In the genomic region with DNA sequence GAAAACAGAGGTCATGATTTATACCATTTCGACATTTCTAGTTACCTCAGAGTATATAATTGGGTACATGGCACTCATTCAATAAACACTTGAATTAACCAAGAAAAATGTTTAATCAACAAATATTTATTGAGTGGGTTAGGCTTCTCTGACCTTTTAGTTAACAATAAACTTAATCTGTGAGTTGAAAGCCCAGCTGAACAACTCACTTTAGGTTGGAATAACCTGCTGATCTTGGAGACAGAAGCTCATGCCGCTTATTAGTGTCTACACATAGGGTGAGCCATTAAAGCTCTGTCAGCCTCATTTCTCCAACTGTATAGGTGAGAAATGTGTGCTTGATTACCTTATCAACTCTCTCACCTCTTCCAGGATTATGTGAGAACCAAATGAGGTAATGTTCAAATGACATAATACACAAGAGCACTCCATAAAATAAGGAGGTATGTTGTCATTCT, we compare ENCODE assay signal across 18 cellular contexts.
DNase-seq lines count a peak whose midpoint lies in the region; ATAC-seq and TF ChIP-seq lines count a peak whose summit lies in the region.
"Had no signal": no experiment of that assay in that cellular context is flagged by ENCODE, and none has a peak within 500 bp of the region (broad histone marks: within the 10 kb centered on the region; RNA-seq: fewer than 3 reads in every experiment).

No MANE protein-coding gene starts in this region.

- no peak overlapping the region for H3K4me3 ChIP-seq in upper lobe of right lung
- H3K4me3 ChIP-seq: BLaER1 had no signal

- peak; percentile 77 for ATAC-seq in left lobe of liver
- ATAC-seq in upper lobe of right lung = peak; percentile 72
- ATAC-seq in activated CD8-positive, alpha-beta T cell treated with anti-CD3 and anti-CD28 coated beads for 36 hours = no peak
- ATAC-seq in activated T-cell treated with anti-CD3 and anti-CD28 coated beads, Interleukin-2, amount 50 U/mL, for 4 hours = no peak
- ATAC-seq: CD8-positive, alpha-beta T cell; PC-3 had no signal

- CTCF ChIA-PET in activated CD8-positive, alpha-beta T cell treated with anti-CD3 and anti-CD28 coated beads for 36 hours (lab: Charles Lee) = interaction anchor here (1.2 kb wide), 1 partner anchor 9 kb away, joined by 3 read pairs; no protein-coding TSS in a partner anchor

- H3K36me3 Mint-ChIP-seq in activated CD8-positive, alpha-beta T cell treated with anti-CD3 and anti-CD28 coated beads for 36 hours (ENCODE audit: low read depth) = no peaks in the 10 kb centered on the region
- H3K36me3 Mint-ChIP-seq in activated T-cell treated with anti-CD3 and anti-CD28 coated beads, Interleukin-2, amount 50 U/mL, for 4 hours (ENCODE audit: insufficient read depth) = no peaks in the 10 kb centered on the region
- H3K36me3 Mint-ChIP-seq: CD8-positive, alpha-beta T cell had no signal

- POLR2A ChIA-PET in activated CD8-positive, alpha-beta T cell treated with anti-CD3 and anti-CD28 coated beads for 36 hours (lab: Charles Lee) = interaction anchor here (1.5 kb wide), 1 partner anchor 9 kb away, joined by 3 read pairs; no protein-coding TSS in a partner anchor

- H3K27me3 ChIP-seq in upper lobe of right lung = no peaks in the 10 kb centered on the region
- H3K27me3 ChIP-seq: BLaER1 had no signal

- no peaks in the 10 kb centered on the region for H3K27me3 Mint-ChIP-seq in activated CD8-positive, alpha-beta T cell treated with anti-CD3 and anti-CD28 coated beads for 36 hours
- peaks cover 4% of the 10 kb centered on the region for H3K27me3 Mint-ChIP-seq in activated T-cell treated with anti-CD3 and anti-CD28 coated beads, Interleukin-2, amount 50 U/mL, for 4 hours (ENCODE audit: low read depth)

- peaks cover 17% of the 10 kb centered on the region for H3K4me1 ChIP-seq in upper lobe of right lung
- H3K4me1 ChIP-seq: BLaER1 had no signal

- no peak overlapping the region for H3K27ac ChIP-seq in upper lobe of right lung
- H3K27ac ChIP-seq: BLaER1, RWPE1 had no signal

- no peak overlapping the region for H3K27ac Mint-ChIP-seq in activated CD8-positive, alpha-beta T cell treated with anti-CD3 and anti-CD28 coated beads for 36 hours
- H3K27ac Mint-ChIP-seq: CD8-positive, alpha-beta T cell; T-helper 1 cell treated with Interleukin-12 subunit alpha and Interleukin-12 subunit beta and Interleukin-4 antibody, amounts not matched to agents 30 μg/mL and 1 μg/mL, for 36 hours had no signal

- no peaks in the 10 kb centered on the region for H3K9me3 Mint-ChIP-seq in activated CD8-positive, alpha-beta T cell treated with anti-CD3 and anti-CD28 coated beads for 36 hours
- no peaks in the 10 kb centered on the region for H3K9me3 Mint-ChIP-seq in activated T-cell treated with anti-CD3 and anti-CD28 coated beads, Interleukin-2, amount 50 U/mL, for 4 hours
- H3K9me3 Mint-ChIP-seq: CD8-positive, alpha-beta T cell; T-helper 1 cell treated with Interleukin-12 subunit alpha and Interleukin-12 subunit beta and Interleukin-4 antibody, amounts not matched to agents 30 μg/mL and 1 μg/mL, for 36 hours had no signal

- intact Hi-C loops in upper lobe of right lung (cut with DNase I) = no loop called here
- intact Hi-C loops in activated CD8-positive, alpha-beta T cell treated with anti-CD3 and anti-CD28 coated beads for 36 hours (cut with micrococcal nuclease) = no loop called here

- H3K4me3 Mint-ChIP-seq in activated CD8-positive, alpha-beta T cell treated with anti-CD3 and anti-CD28 coated beads for 36 hours = no peak overlapping the region
- no peak overlapping the region for H3K4me3 Mint-ChIP-seq in activated T-cell treated with anti-CD3 and anti-CD28 coated beads, Interleukin-2, amount 50 U/mL, for 4 hours
- H3K4me3 Mint-ChIP-seq: CD8-positive, alpha-beta T cell; T-helper 1 cell treated with Interleukin-12 subunit alpha and Interleukin-12 subunit beta and Interleukin-4 antibody, amounts not matched to agents 30 μg/mL and 1 μg/mL, for 36 hours had no signal

- H3K9me3 ChIP-seq in upper lobe of right lung = no peaks in the 10 kb centered on the region

- no peaks in the 10 kb centered on the region for H3K36me3 ChIP-seq in upper lobe of right lung
- H3K36me3 ChIP-seq: BLaER1 had no signal

- TF ChIP-seq CTCF in upper lobe of right lung (IDR thresholded peaks at IDR 0.05) = no peak
- no peak for TF ChIP-seq CTCF in activated CD8-positive, alpha-beta T cell treated with anti-CD3 and anti-CD28 coated beads for 36 hours (IDR thresholded peaks at IDR 0.05)

- DNase-seq in NCI-H146 (lab: John Stamatoyannopoulos, UW) = peak; percentile 7
- DNase-seq in NCI-H146 treated with DMSO at 0.1 percent for 48 hours (lab: John Stamatoyannopoulos, UW; ENCODE audit: unreplicated experiment) = no peak
- DNase-seq in NCI-H1105 treated with DMSO at 0.1 percent for 48 hours (lab: John Stamatoyannopoulos, UW) = peak; percentile 62
- no peak for DNase-seq in left lobe of liver (ENCODE audit: low spot score)
- no peak for DNase-seq in upper lobe of right lung
- DNase-seq in activated CD8-positive, alpha-beta T cell treated with anti-CD3 and anti-CD28 coated beads for 36 hours = no peak
- DNase-seq in activated T-cell treated with anti-CD3 and anti-CD28 coated beads, Interleukin-2, amount 50 U/mL, for 4 hours = no peak
- no peak for DNase-seq in KG1 (lab: John Stamatoyannopoulos, UW)
- DNase-seq: CD8-positive, alpha-beta T cell; GOT3; KBM-7; NCI-H1048; NCI-H226; NCI-H526; PC-3 had no signal

- H3K4me1 Mint-ChIP-seq in activated CD8-positive, alpha-beta T cell treated with anti-CD3 and anti-CD28 coated beads for 36 hours (ENCODE audit: low read depth) = peaks cover 4% of the 10 kb centered on the region
- H3K4me1 Mint-ChIP-seq in activated T-cell treated with anti-CD3 and anti-CD28 coated beads, Interleukin-2, amount 50 U/mL, for 4 hours (ENCODE audit: low read depth) = no peaks in the 10 kb centered on the region

Comparison
In these comparisons a context has a peak if more than half of its experiments do, and no peak if none do; other contexts are left out.
1. DNase-seq: peak in NCI-H146 (single experiment) and NCI-H1105 treated with DMSO at 0.1 percent for 48 hours (single experiment); none in NCI-H146 treated with DMSO at 0.1 percent for 48 hours (single experiment), left lobe of liver (single experiment), upper lobe of right lung (single experiment), activated CD8-positive, alpha-beta T cell treated with anti-CD3 and anti-CD28 coated beads for 36 hours (single experiment), activated T-cell treated with anti-CD3 and anti-CD28 coated beads, Interleukin-2, amount 50 U/mL, for 4 hours (single experiment) and KG1 (single experiment).
2. ATAC-seq: peak in left lobe of liver (single experiment) and upper lobe of right lung (single experiment); none in activated CD8-positive, alpha-beta T cell treated with anti-CD3 and anti-CD28 coated beads for 36 hours (single experiment) and activated T-cell treated with anti-CD3 and anti-CD28 coated beads, Interleukin-2, amount 50 U/mL, for 4 hours (0 of 2).